In genomic region chr5:139368613-139369012, GRCh38 we compare ENCODE assay signal across 1 cellular context.
TF ChIP-seq lines count a peak whose summit lies in the region.

No MANE protein-coding gene starts in this region.

TF ChIP-seq in H1, 55 proteins besides CTCF, POLR2A, EP300 and RAD21:
- TF ChIP-seq KDM1A (IDR thresholded peaks at IDR 0.05; ENCODE audit: borderline replicate concordance, low read length) = no peak
- no peak for TF ChIP-seq BACH1 (IDR thresholded peaks at IDR 0.05; ENCODE audit: low read length)
- TF ChIP-seq YY1 (IDR thresholded peaks at IDR 0.05; ENCODE audit: low read depth, low read length) = no peak
- TF ChIP-seq CREB1 (IDR thresholded peaks at IDR 0.05) = no peak
- TF ChIP-seq TAF1 (IDR thresholded peaks at IDR 0.05; ENCODE audit: low read depth, low read length) = no peak
- no peak for TF ChIP-seq TBP (IDR thresholded peaks at IDR 0.05; ENCODE audit: low read depth, low read length)
- no peak for TF ChIP-seq CBX5 (IDR thresholded peaks at IDR 0.05; ENCODE audit: low read depth, low read length)
